15 cellular contexts compared by ENCODE assay signal in the genomic region with DNA sequence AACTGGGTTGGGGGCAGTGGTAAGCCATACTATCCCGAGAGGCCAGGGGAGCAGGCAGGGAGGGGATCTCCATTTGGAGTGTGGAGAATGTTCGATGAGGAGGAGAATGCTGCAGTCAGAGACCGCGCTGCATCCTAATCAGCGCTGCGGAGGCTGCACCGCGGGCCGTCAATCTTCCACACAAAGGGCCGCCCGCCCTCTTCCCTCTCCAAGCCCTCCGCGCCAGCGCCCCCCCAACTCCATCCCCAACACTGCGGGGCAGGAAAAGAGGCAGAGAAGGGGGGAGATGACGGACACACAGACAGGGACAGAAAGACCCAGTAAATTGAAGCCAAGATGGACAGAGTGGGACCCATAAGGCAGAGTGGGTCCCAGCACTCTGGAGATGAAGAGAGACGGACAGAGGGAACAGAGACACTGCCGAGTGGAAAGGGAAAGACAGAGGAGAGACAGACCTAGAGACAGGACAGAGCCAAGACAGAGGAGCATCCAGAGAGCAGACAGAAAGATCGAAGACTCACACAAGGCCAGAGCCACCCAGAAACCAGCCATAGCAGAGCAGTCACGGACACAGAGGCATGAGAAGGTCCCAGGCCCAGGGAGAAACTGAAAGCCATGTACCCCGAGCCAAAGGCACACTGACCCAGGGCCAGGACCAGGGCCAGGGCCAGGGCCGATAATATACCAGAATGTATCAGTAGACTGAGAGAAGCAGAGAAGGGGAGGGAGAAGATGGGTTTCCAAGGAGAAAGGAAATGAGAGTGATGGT. TPM values are rescaled to one million over a fixed set of nuclear protein-coding genes. Genes with fewer than 3 reads are reported as not detected.
A peak's percentile ranks its signal among the peaks of the same experiment; 100 is the strongest.
DNase-seq lines count a peak whose midpoint lies in the region; ATAC-seq, FAIRE-seq and TF ChIP-seq lines count a peak whose summit lies in the region.
"Had no signal": no experiment of that assay in that cellular context is flagged by ENCODE, and none has a peak within 500 bp of the region (broad histone marks: within the 10 kb centered on the region; RNA-seq: fewer than 3 reads in every experiment).

No MANE protein-coding gene starts in this region.

- BruUV-seq in K562 (replicated peaks; lab: Mats Ljungman, UMichigan) = no TSS peak

- ATAC-seq in K562 = no peak

- H4K20me1 ChIP-seq in K562 (replicated peaks; ENCODE audit: control insufficient read depth, insufficient read depth, low read length) = peaks cover 3% of the 10 kb centered on the region; the same call in 1 of the 2 replicates

- H3K4me2 ChIP-seq in K562 (ENCODE audit: insufficient read depth, low read length) = no peak overlapping the region

- TF ChIP-seq CTCF in K562 (IDR thresholded peaks at IDR 0.05 in 2 of 3, conservative IDR thresholded peaks at IDR 0.05 in 1 of 3; ENCODE audit: insufficient read depth in 2 of 3, low read depth in 1 of 3, low read length in 3 of 3) = no peak

- no peak overlapping the region for H3K4me3 ChIP-seq in K562

- no peak for TF ChIP-seq EP300 in K562 (IDR thresholded peaks at IDR 0.05; ENCODE audit: low read length)

- H3K9me3 ChIP-seq in K562 (replicated peaks; ENCODE audit: control insufficient read depth, insufficient read depth, low read depth, low read length) = no peaks in the 10 kb centered on the region

- no peaks in the 10 kb centered on the region for H3K36me3 ChIP-seq in K562 (ENCODE audit: control insufficient read depth, insufficient read depth, low read length)

- H3K79me2 ChIP-seq in K562 (ENCODE audit: control insufficient read depth, insufficient read depth, low read length) = no peaks in the 10 kb centered on the region

- WGBS in K562 (ENCODE audit: insufficient coverage, low coverage, missing lambda C conversion rate) = 3% methylated on average over 18 of the region's 22 CpGs

- in situ Hi-C loops in K562 (cut with MboI) = no loop called here

- POLR2A ChIA-PET in K562 (lab: Yijun Ruan, JAX) = interaction anchor here (1.1 kb wide), 1 partner anchor 9 kb away, joined by 3 read pairs; no protein-coding TSS in a partner anchor

- no peak overlapping the region for H2AFZ ChIP-seq in K562 (ENCODE audit: low read depth, low read length)

- H3K9me1 ChIP-seq in K562 (ENCODE audit: control insufficient read depth, insufficient read depth, low read length) = no peaks in the 10 kb centered on the region

- peak; percentile 21 for DNase-seq in NCI-H748 (lab: John Stamatoyannopoulos, UW; ENCODE audit: unreplicated experiment)
- DNase-seq in NCI-H748 treated with DMSO at 0.1 percent for 48 hours (lab: John Stamatoyannopoulos, UW) = no peak
- no peak for DNase-seq in K562 (ENCODE audit: extremely low read depth in 1 of 4, low spot score in 3 of 4)
- DNase-seq in head of caudate nucleus = peak in 29 of 42 donors; percentile 37 to 85 (median 60)
- DNase-seq in retina = peak; percentile 78
- DNase-seq in stimulated activated CD4-positive, alpha-beta T cell treated with anti-CD3 and anti-CD28 coated beads, Interleukin-2, amount 100 ng/mL, for 24 hours = no peak
- DNase-seq in H54 (ENCODE audit: insufficient read length, low spot score) = no peak
- DNase-seq in stimulated activated CD4-positive, alpha-beta T cell treated with anti-CD3 and anti-CD28 coated beads, Interleukin-4, amount 100 ng/mL, for 24 hours = no peak
- DNase-seq: EL, Karpas-422, MM.1S, NCI-H1105 treated with DMSO at 0.1 percent for 48 hours, NCI-H187, NCI-H526 had no signal

- intact Hi-C loops in K562 (cut with micrococcal nuclease) = no loop called here
- intact Hi-C loops in head of caudate nucleus (cut with DNase I) = loop anchor here (10.0 kb wide), 1 partner anchor 203 kb away; no protein-coding TSS in a partner anchor

- H3K27ac ChIP-seq in K562 (ENCODE audit: extremely low read depth, low read depth, low read length) = no peak overlapping the region

- H3K4me1 ChIP-seq in K562 (replicated peaks in 1 of 2; ENCODE audit: control insufficient read depth in 2 of 2, insufficient read depth in 2 of 2, low read length in 2 of 2) = peaks cover 0 to 16% of the 10 kb centered on the region in 2 experiments; a peak in 4 of 5 replicates

- H3K27me3 ChIP-seq in K562 (ENCODE audit: control insufficient read depth in 2 of 2, insufficient read depth in 2 of 2, low read length in 2 of 2) = peaks cover 51 to 89% of the 10 kb centered on the region in 2 experiments

- TF ChIP-seq POLR2A in K562 (conservative IDR thresholded peaks at IDR 0.05) (no peak), H54 (IDR thresholded peaks at IDR 0.05; ENCODE audit: low read depth, low read length) (no peak)

- CTCF ChIA-PET in K562 (lab: Yijun Ruan, JAX; ENCODE audit: low intra/inter-chr PET ratio) = interaction anchor here (0.5 to 10.6 kb wide), 3 partner anchors 44 to 53 kb away, joined by 3 to 252 read pairs (median 4); no protein-coding TSS in a partner anchor

- no peak for FAIRE-seq in K562 (lab: Jason Lieb, UNC)
- FAIRE-seq in H54 (lab: Jason Lieb, UNC) = no peak

- no peak overlapping the region for H3K9ac ChIP-seq in K562 (ENCODE audit: insufficient read depth in 1 of 2, low read depth in 2 of 2, low read length in 2 of 2)

- TF ChIP-seq RAD21 in K562 (CRISPR knock-in tag; conservative IDR thresholded peaks at IDR 0.05 in 1 of 2, IDR thresholded peaks at IDR 0.05 in 1 of 2) = no peak

TF ChIP-seq in K562, 482 proteins besides CTCF, POLR2A, EP300 and RAD21:
- TF ChIP-seq HDAC3 (IDR thresholded peaks at IDR 0.05; ENCODE audit: borderline replicate concordance, partially characterized antibody) = no peak
- no peak for TF ChIP-seq ZFPM2 (CRISPR knock-in tag; IDR thresholded peaks at IDR 0.05)
- TF ChIP-seq RNF2 (IDR thresholded peaks at IDR 0.05) = no peak
- TF ChIP-seq PKNOX1 (IDR thresholded peaks at IDR 0.05) = peak; percentile 39

RNA-seq across cellular contexts. Expression of gene CISTR, which starts 3.5 kb away (rescaled TPM):
- total RNA-seq in K562 (2011; cell fraction: chromatin; rRNA removed; ENCODE audit: low replicate concordance) = not detected in 2 replicates
- not detected in 2 replicates for total RNA-seq in K562 (2011; cell fraction: nucleolus; rRNA removed)
- not detected in 2 replicates for total RNA-seq in K562 (2011; cell fraction: nucleoplasm; rRNA removed)
- total RNA-seq in K562 (2014; rRNA removed) (not detected in 2 replicates), K562 (2014; rRNA removed; fragmentation: Illumina TruSeq; extraction: Trizol) (not detected in 2 replicates), K562 (2015; rRNA removed; fragmentation: Illumina TruSeq; extraction: Trizol) (not detected in 2 replicates), K562 (2021) (not detected in 2 replicates)
- polyA plus RNA-seq in K562 (2011; rRNA removed) (not detected in 2 replicates), K562 (2014; fragmentation: Illumina TruSeq; extraction: Trizol) (not detected in 2 replicates), K562 (2014; fragmentation: Nextera tagmentation; extraction: Ambion mirVana) (not detected), K562 (2014; rRNA removed) (not detected in 2 replicates)
- polyA plus RNA-seq in K562 (2011; cell fraction: cytosol; rRNA removed) = not detected in 2 replicates
- polyA plus RNA-seq in K562 (2011; cell fraction: nucleus; rRNA removed) = not detected in 2 replicates
- not detected in 2 replicates for polyA plus RNA-seq in K562 (2012)
- not detected in 2 replicates for polyA minus RNA-seq in K562 (2011; rRNA and poly(A)+ RNA removed)
- polyA minus RNA-seq in K562 (2011; cell fraction: cytosol; rRNA and poly(A)+ RNA removed) = not detected in 2 replicates
- not detected in 2 replicates for polyA minus RNA-seq in K562 (2011; cell fraction: nucleus; rRNA and poly(A)+ RNA removed)
- total RNA-seq: A172 had no signal

RNA-seq across cellular contexts. Expression of gene CALCOCO1, which starts 21.0 kb away (rescaled TPM):
- 90.7 and 154 TPM in 2 replicates for total RNA-seq in K562 (2011; cell fraction: chromatin; rRNA removed; ENCODE audit: low replicate concordance)
- total RNA-seq in K562 (2011; cell fraction: nucleolus; rRNA removed) = 62.6 and 76.5 TPM in 2 replicates
- 74.6 and 85.6 TPM in 2 replicates for total RNA-seq in K562 (2011; cell fraction: nucleoplasm; rRNA removed)
- total RNA-seq in K562 (2014; rRNA removed) (7.2 and 10.2 TPM in 2 replicates), K562 (2014; rRNA removed; fragmentation: Illumina TruSeq; extraction: Trizol) (11.0 and 12.0 TPM in 2 replicates), K562 (2015; rRNA removed; fragmentation: Illumina TruSeq; extraction: Trizol) (5.5 and 6.2 TPM in 2 replicates), K562 (2021) (11.3 and 16.3 TPM in 2 replicates)
- polyA plus RNA-seq in K562 (2011; rRNA removed) (31.8 and 37.5 TPM in 2 replicates), K562 (2014; fragmentation: Illumina TruSeq; extraction: Trizol) (17.4 and 21.0 TPM in 2 replicates), K562 (2014; fragmentation: Nextera tagmentation; extraction: Ambion mirVana) (1 to 10 TPM; 1.9 to 3.4 TPM), K562 (2014; rRNA removed) (13.2 and 13.7 TPM in 2 replicates)
- 34.8 and 38.4 TPM in 2 replicates for polyA plus RNA-seq in K562 (2011; cell fraction: cytosol; rRNA removed)
- 200 and 212 TPM in 2 replicates for polyA plus RNA-seq in K562 (2011; cell fraction: nucleus; rRNA removed)
- 14.8 and 38.0 TPM in 2 replicates for polyA plus RNA-seq in K562 (2012)
- 17.3 and 22.1 TPM in 2 replicates for polyA minus RNA-seq in K562 (2011; rRNA and poly(A)+ RNA removed)
- polyA minus RNA-seq in K562 (2011; cell fraction: cytosol; rRNA and poly(A)+ RNA removed) = 6.3 and 8.0 TPM in 2 replicates
- 28.4 and 36.7 TPM in 2 replicates for polyA minus RNA-seq in K562 (2011; cell fraction: nucleus; rRNA and poly(A)+ RNA removed)

Comparison
In these comparisons a context has a peak if more than half of its experiments do, and no peak if none do; other contexts are left out.
1. DNase-seq: peak in NCI-H748 (single experiment), head of caudate nucleus (29 of 42) and retina (single experiment); none in NCI-H748 treated with DMSO at 0.1 percent for 48 hours (single experiment), K562 (0 of 4), stimulated activated CD4-positive, alpha-beta T cell treated with anti-CD3 and anti-CD28 coated beads, Interleukin-2, amount 100 ng/mL, for 24 hours (0 of 2), H54 (single experiment) and stimulated activated CD4-positive, alpha-beta T cell treated with anti-CD3 and anti-CD28 coated beads, Interleukin-4, amount 100 ng/mL, for 24 hours (single experiment).